ENCODE assay signal across 8 cellular contexts in genomic region chr3:153176197-153176596, GRCh38.
"Had no signal": no experiment of that assay in that cellular context is flagged by ENCODE, and none has a peak within 500 bp of the region (broad histone marks: within the 10 kb centered on the region; RNA-seq: fewer than 3 reads in every experiment).

No MANE protein-coding gene starts in this region.

- FAIRE-seq: H1, H54 had no signal

- DNase-seq: GM23248, GOT3, H7, H9, HCEC 1CT, HFFc6 had no signal
